Comparison of ENCODE assay signal across 25 cellular contexts in genomic region chr18:31043709-31044108, GRCh38. TPM values are rescaled to one million over a fixed set of nuclear protein-coding genes. Genes with fewer than 3 reads are reported as not detected.
A peak's percentile ranks its signal among the peaks of the same experiment; 100 is the strongest.
DNase-seq lines count a peak whose midpoint lies in the region; ATAC-seq and TF ChIP-seq lines count a peak whose summit lies in the region.
"Had no signal": no experiment of that assay in that cellular context is flagged by ENCODE, and none has a peak within 500 bp of the region (broad histone marks: within the 10 kb centered on the region; RNA-seq: fewer than 3 reads in every experiment).

No MANE protein-coding gene starts in this region.

- H3K27me3 Mint-ChIP-seq in MCF 10A (ENCODE audit: insufficient read depth, unreplicated experiment) (no peaks in the 10 kb centered on the region), brain (peaks cover 72% of the 10 kb centered on the region), nephron progenitor cell (ENCODE audit: low read depth, poor library complexity) (peaks cover 75% of the 10 kb centered on the region), type B pancreatic cell (peaks cover 68% of the 10 kb centered on the region)

- H3K4me3 Mint-ChIP-seq in MCF 10A (ENCODE audit: unreplicated experiment) (peak overlapping the region; percentile 97), brain (peak overlapping the region in 4 of 5 experiments; percentile 27 to 91 (median 75)), nephron progenitor cell (peak overlapping the region; percentile 93), type B pancreatic cell (peak overlapping the region; percentile 98)
- H3K4me3 Mint-ChIP-seq: CD8-positive, alpha-beta memory T cell; IgD-negative memory B cell had no signal

- intact Hi-C loops in MCF 10A (cut with micrococcal nuclease) (loop anchor here (2.0 to 5.0 kb wide), 2 partner anchors 57 to 404 kb away; partner anchors contain the start of gene DSG3), breast epithelium (cut with DNase I; ENCODE audit: low total_unique reads) (no loop called here)

- H3K4me1 ChIP-seq in breast epithelium, result no peaks in the 10 kb centered on the region
- H3K4me1 ChIP-seq: BE2C, HAP-1 had no signal

- peaks cover 6% of the 10 kb centered on the region for H3K36me3 Mint-ChIP-seq in MCF 10A (ENCODE audit: insufficient read depth, unreplicated experiment)
- no peaks in the 10 kb centered on the region for H3K36me3 Mint-ChIP-seq in brain
- H3K36me3 Mint-ChIP-seq in nephron progenitor cell (ENCODE audit: low read depth), result no peaks in the 10 kb centered on the region
- peaks cover 15% of the 10 kb centered on the region for H3K36me3 Mint-ChIP-seq in type B pancreatic cell

- BruUV-seq in MCF 10A (replicated peaks; lab: Mats Ljungman, UMichigan), result no TSS peak

- no peaks in the 10 kb centered on the region for H3K9me3 ChIP-seq in breast epithelium
- H3K9me3 ChIP-seq: BE2C, SK-N-SH had no signal

- no peak overlapping the region for H3K27ac ChIP-seq in breast epithelium
- H3K27ac ChIP-seq: 22Rv1, KMS-11 had no signal

- DNase-seq in MCF 10A (ENCODE audit: unreplicated experiment) (no peak), breast epithelium (ENCODE audit: low spot score in 2 of 2) (no peak), nephron progenitor cell (no peak), type B pancreatic cell (ENCODE audit: extremely low spot score, unreplicated experiment) (no peak), mucosa of gallbladder (ENCODE audit: low spot score) (no peak), amniotic stem cell (lab: John Stamatoyannopoulos, UW) (no peak)
- DNase-seq: ACHN; BE2C; CD8-positive, alpha-beta memory T cell; DMS153; NCI-H1048; NCI-H1417; NCI-H1694; NCI-H2081; NCI-H2171 treated with DMSO at 0.1 percent for 48 hours; NCI-H524; NCI-H774; SK-N-SH had no signal

- no peak overlapping the region for H3K4me3 ChIP-seq in breast epithelium
- H3K4me3 ChIP-seq: HAP-1 had no signal

- ATAC-seq in GM18520 (IDR thresholded peaks at IDR 0.05; ENCODE audit: unreplicated experiment), result no peak

- POLR2A ChIA-PET in MCF 10A (lab: Yijun Ruan, JAX), result interaction anchor here (0.7 to 9.0 kb wide), 13 partner anchors 11 to 466 kb away, joined by 3 to 221 read pairs (median 8); partner anchors contain the start of genes DSC2 and DSG3

- H3K36me3 ChIP-seq in breast epithelium, result no peaks in the 10 kb centered on the region
- H3K36me3 ChIP-seq: BE2C, HAP-1 had no signal

- CTCF ChIA-PET in MCF 10A (lab: Yijun Ruan, JAX), result interaction anchor here (1.0 to 1.6 kb wide), 2 partner anchors 55 to 198 kb away, joined by 3 to 4 read pairs; no protein-coding TSS in a partner anchor

- H3K27ac Mint-ChIP-seq in MCF 10A (ENCODE audit: low read depth, unreplicated experiment) (peak overlapping the region; percentile 98), brain (peak overlapping the region in 1 of 5 experiments; percentile 74), nephron progenitor cell (no peak overlapping the region), type B pancreatic cell (peak overlapping the region; percentile 94)
- H3K27ac Mint-ChIP-seq: CD14-positive monocyte; CD8-positive, alpha-beta memory T cell had no signal

- TF ChIP-seq CTCF in MCF 10A (IDR thresholded peaks at IDR 0.05; ENCODE audit: unreplicated experiment) (no peak), breast epithelium (IDR thresholded peaks at IDR 0.05) (no peak), brain (conservative IDR thresholded peaks at IDR 0.05) (no peak), nephron progenitor cell (IDR thresholded peaks at IDR 0.05) (no peak), type B pancreatic cell (conservative IDR thresholded peaks at IDR 0.05) (no peak)

- no peaks in the 10 kb centered on the region for H3K9me3 Mint-ChIP-seq in MCF 10A (ENCODE audit: unreplicated experiment)
- H3K9me3 Mint-ChIP-seq in brain, result peaks cover 12 to 21% (median 16%) of the 10 kb centered on the region in 5 experiments
- peaks cover 15% of the 10 kb centered on the region for H3K9me3 Mint-ChIP-seq in nephron progenitor cell
- H3K9me3 Mint-ChIP-seq in type B pancreatic cell, result peaks cover 16% of the 10 kb centered on the region

- H3K4me1 Mint-ChIP-seq in MCF 10A (ENCODE audit: insufficient read depth, unreplicated experiment) (peaks cover 39% of the 10 kb centered on the region), brain (peaks cover 21% of the 10 kb centered on the region), nephron progenitor cell (peaks cover 25% of the 10 kb centered on the region), type B pancreatic cell (ENCODE audit: unreplicated experiment) (peaks cover 13% of the 10 kb centered on the region)
- H3K4me1 Mint-ChIP-seq: CD8-positive, alpha-beta memory T cell; IgD-negative memory B cell had no signal

- TF ChIP-seq POLR2A in breast epithelium (IDR thresholded peaks at IDR 0.05), result no peak

- peaks cover 0 to 41% of the 10 kb centered on the region in 2 donors for H3K27me3 ChIP-seq in breast epithelium

RNA-seq across cellular contexts. Expression of gene DSC3, which starts 1.2 kb away (rescaled TPM):
- 56.2 and 60.8 TPM in 2 replicates for total RNA-seq in MCF 10A (2022)
- total RNA-seq in breast epithelium, result 10 to 100 TPM in 2 of 3 donors, not detected in 1; 17.0 to 54.3 TPM
- polyA plus RNA-seq in brain (ENCODE audit: insufficient read depth, low read depth, low replicate concordance), result not detected
- total RNA-seq in type B pancreatic cell (ENCODE audit: low replicate concordance), result 67.7 and 306 TPM in 2 replicates
- 0.03 TPM for total RNA-seq in mucosa of gallbladder
- total RNA-seq: CD8-positive, alpha-beta memory T cell had no signal
- polyA plus RNA-seq: CD14-positive monocyte; CD8-positive, alpha-beta memory T cell; IgD-negative memory B cell; SK-N-SH had no signal

RNA-seq across cellular contexts. Expression of gene DSC2, which starts 58.5 kb away (rescaled TPM):
- total RNA-seq in MCF 10A (2022) (11.3 and 17.6 TPM in 2 replicates), breast epithelium (10 to 100 TPM in 2 of 3 donors, 1 to 10 TPM in 1; 8.0 to 72.9 (median 19.0) TPM), type B pancreatic cell (ENCODE audit: low replicate concordance) (85.4 and 352 TPM in 2 replicates), mucosa of gallbladder (12.6 TPM)
- 0.22 TPM for polyA plus RNA-seq in brain (ENCODE audit: insufficient read depth, low read depth, low replicate concordance)
- total RNA-seq: CD8-positive, alpha-beta memory T cell had no signal
- polyA plus RNA-seq: CD8-positive, alpha-beta memory T cell; IgD-negative memory B cell; SK-N-SH had no signal
